Comparison of ENCODE assay signal across 32 cellular contexts in genomic region chr9:132465131-132465635, GRCh38. TPM values are rescaled to one million over a fixed set of nuclear protein-coding genes. Genes with fewer than 3 reads are reported as not detected.
"Had no signal": no experiment of that assay in that cellular context is flagged by ENCODE, and none has a peak within 500 bp of the region (broad histone marks: within the 10 kb centered on the region; RNA-seq: fewer than 3 reads in every experiment).

No MANE protein-coding gene starts in this region.

- H3K4me3 Mint-ChIP-seq: stimulated activated effector memory CD8-positive, alpha-beta T cell treated with anti-CD3 and anti-CD28 coated beads, Interleukin-12 subunit alpha, Interleukin-12 subunit beta, amount 100 ng/mL, for 72 hours; stimulated activated memory B cell treated with anti-CD40 and anti-IgM and Interleukin-4, amounts not matched to agents 10 μg/mL and 1 μg/mL and 100 μg/mL, for 72 hours; stimulated activated naive B cell treated with anti-CD40 and anti-IgM and Interleukin-4, amounts not matched to agents 10 μg/mL and 1 μg/mL and 100 μg/mL, for 72 hours; stimulated activated naive CD8-positive, alpha-beta T cell treated with anti-CD3 and anti-CD28 coated beads, Interleukin-15, amount 100 ng/mL, for 72 hours; stimulated activated naive CD8-positive, alpha-beta T cell treated with anti-CD3 and anti-CD28 coated beads, Interleukin-15, Interleukin-2, amounts not matched to agents 100 ng/mL and 50 ng/mL, for 24 hours; type B pancreatic cell had no signal

- ATAC-seq: stimulated activated effector memory CD8-positive, alpha-beta T cell treated with anti-CD3 and anti-CD28 coated beads, Interleukin-12 subunit alpha, Interleukin-12 subunit beta, amount 100 ng/mL, for 72 hours; stimulated activated memory B cell treated with anti-CD40 and anti-IgM and Interleukin-4, amounts not matched to agents 10 μg/mL and 1 μg/mL and 100 μg/mL, for 72 hours; stimulated activated naive B cell treated with anti-CD40 and anti-IgM and Interleukin-4, amounts not matched to agents 10 μg/mL and 1 μg/mL and 100 μg/mL, for 72 hours; stimulated activated naive CD8-positive, alpha-beta T cell treated with anti-CD3 and anti-CD28 coated beads, Interleukin-15, amount 100 ng/mL, for 72 hours; stimulated activated naive CD8-positive, alpha-beta T cell treated with anti-CD3 and anti-CD28 coated beads, Interleukin-15, Interleukin-2, amounts not matched to agents 100 U/mL and 50 U/mL, for 24 hours; upper lobe of right lung had no signal

- H3K9me3 Mint-ChIP-seq: stimulated activated effector memory CD8-positive, alpha-beta T cell treated with anti-CD3 and anti-CD28 coated beads, Interleukin-12 subunit alpha, Interleukin-12 subunit beta, amount 100 ng/mL, for 72 hours; stimulated activated naive CD8-positive, alpha-beta T cell treated with anti-CD3 and anti-CD28 coated beads, Interleukin-15, amount 100 ng/mL, for 72 hours; stimulated activated naive CD8-positive, alpha-beta T cell treated with anti-CD3 and anti-CD28 coated beads, Interleukin-15, Interleukin-2, amounts not matched to agents 100 ng/mL and 50 ng/mL, for 24 hours; type B pancreatic cell had no signal

- H3K27ac ChIP-seq: stomach, suprapubic skin, testis, thoracic aorta, thyroid gland, tibial artery, tibial nerve, transverse colon, upper lobe of left lung, upper lobe of right lung, uterus, vagina had no signal

- H3K36me3 ChIP-seq: stomach, suprapubic skin, thoracic aorta, thyroid gland, tibial artery, tibial nerve, transverse colon, upper lobe of left lung, upper lobe of right lung, uterus, vagina had no signal

- H3K27me3 ChIP-seq: testis, thyroid gland, upper lobe of left lung, uterus, vagina had no signal

- FAIRE-seq: urothelium cell line had no signal

- H3K4me1 Mint-ChIP-seq: stimulated activated effector memory CD8-positive, alpha-beta T cell treated with anti-CD3 and anti-CD28 coated beads, Interleukin-12 subunit alpha, Interleukin-12 subunit beta, amount 100 ng/mL, for 72 hours; stimulated activated memory B cell treated with anti-CD40 and anti-IgM and Interleukin-4, amounts not matched to agents 10 μg/mL and 1 μg/mL and 100 μg/mL, for 72 hours; stimulated activated naive B cell treated with anti-CD40 and anti-IgM and Interleukin-4, amounts not matched to agents 10 μg/mL and 1 μg/mL and 100 μg/mL, for 72 hours; stimulated activated naive CD8-positive, alpha-beta T cell treated with anti-CD3 and anti-CD28 coated beads, Interleukin-15, amount 100 ng/mL, for 72 hours had no signal

- H3K27ac Mint-ChIP-seq: stimulated activated effector memory CD8-positive, alpha-beta T cell treated with anti-CD3 and anti-CD28 coated beads, Interleukin-12 subunit alpha, Interleukin-12 subunit beta, amount 100 ng/mL, for 72 hours; stimulated activated memory B cell treated with anti-CD40 and anti-IgM and Interleukin-4, amounts not matched to agents 10 μg/mL and 1 μg/mL and 100 μg/mL, for 72 hours; stimulated activated naive B cell treated with anti-CD40 and anti-IgM and Interleukin-4, amounts not matched to agents 10 μg/mL and 1 μg/mL and 100 μg/mL, for 72 hours; stimulated activated naive CD8-positive, alpha-beta T cell treated with anti-CD3 and anti-CD28 coated beads, Interleukin-15, Interleukin-2, amounts not matched to agents 100 ng/mL and 50 ng/mL, for 24 hours; type B pancreatic cell had no signal

- H3K9me3 ChIP-seq: suprapubic skin, testis, thoracic aorta, thyroid gland, transverse colon, upper lobe of left lung, upper lobe of right lung, uterus, vagina had no signal

- H3K4me1 ChIP-seq: stomach, suprapubic skin, testis, thyroid gland, tibial artery, tibial nerve, transverse colon, upper lobe of left lung, upper lobe of right lung, uterus, vagina had no signal

- H3K4me3 ChIP-seq: stomach, suprapubic skin, testis, thoracic aorta, thyroid gland, tibial artery, tibial nerve, transverse colon, upper lobe of left lung, upper lobe of right lung, uterus, vagina had no signal

- DNase-seq: stimulated activated CD4-positive, alpha-beta T cell treated with anti-CD3 and anti-CD28 coated beads, Interleukin-2, amount 100 ng/mL, for 48 hours; stimulated activated CD4-positive, alpha-beta T cell treated with anti-CD3 and anti-CD28 coated beads, Interleukin-4, amount 100 ng/mL, for 1 hour; stimulated activated CD4-positive, alpha-beta T cell treated with anti-CD3 and anti-CD28 coated beads, Interleukin-4, amount 100 ng/mL, for 24 hours; stimulated activated CD4-positive, alpha-beta T cell treated with anti-CD3 and anti-CD28 coated beads, Interleukin-4, amount 100 ng/mL, for 4 hours; stimulated activated CD8-positive, alpha-beta memory T cell treated with anti-CD3 and anti-CD28 coated beads, Interleukin-4, amount 100 ng/mL, for 48 hours; stimulated activated naive B cell treated with anti-CD40 and anti-IgM and Interleukin-4, amounts not matched to agents 10 μg/mL and 1 μg/mL and 100 μg/mL, for 72 hours; stimulated activated naive CD4-positive, alpha-beta T cell; stimulated activated naive CD4-positive, alpha-beta T cell treated with Interleukin-2 at 50 U/mL for 16 hours; stimulated activated naive CD8-positive, alpha-beta T cell treated with anti-CD3 and anti-CD28 coated beads, Interleukin-15, amount 100 ng/mL, for 72 hours; stimulated activated naive CD8-positive, alpha-beta T cell treated with anti-CD3 and anti-CD28 coated beads, Interleukin-15, Interleukin-2, amounts not matched to agents 100 U/mL and 50 U/mL, for 24 hours; stomach; testis; thyroid gland; tibial artery; transverse colon; trophoblast cell; upper lobe of left lung; upper lobe of right lung; uterus had no signal

- H3K36me3 Mint-ChIP-seq: stimulated activated effector memory CD8-positive, alpha-beta T cell treated with anti-CD3 and anti-CD28 coated beads, Interleukin-12 subunit alpha, Interleukin-12 subunit beta, amount 100 ng/mL, for 72 hours; stimulated activated memory B cell treated with anti-CD40 and anti-IgM and Interleukin-4, amounts not matched to agents 10 μg/mL and 1 μg/mL and 100 μg/mL, for 72 hours; stimulated activated naive B cell treated with anti-CD40 and anti-IgM and Interleukin-4, amounts not matched to agents 10 μg/mL and 1 μg/mL and 100 μg/mL, for 72 hours; type B pancreatic cell had no signal

RNA-seq across cellular contexts. Expression of gene CFAP77, which starts 55.2 kb away (rescaled TPM):
- total RNA-seq: stomach, subcutaneous adipose tissue, temporal lobe, thoracic aorta, transverse colon, upper lobe of right lung, ureter, urinary bladder, vagina had no signal
- polyA plus RNA-seq: stomach, urinary bladder had no signal
